14 cellular contexts compared by ENCODE assay signal in genomic region chr16:88276591-88276990, GRCh38.
A peak's percentile ranks its signal among the peaks of the same experiment; 100 is the strongest.
DNase-seq lines count a peak whose midpoint lies in the region; TF ChIP-seq lines count a peak whose summit lies in the region.
"Had no signal": no experiment of that assay in that cellular context is flagged by ENCODE, and none has a peak within 500 bp of the region (broad histone marks: within the 10 kb centered on the region; RNA-seq: fewer than 3 reads in every experiment).

No MANE protein-coding gene starts in this region.

- H3K4me1 ChIP-seq in H9 (ENCODE audit: insufficient read depth, low read length) (no peaks in the 10 kb centered on the region), Peyer's patch (no peaks in the 10 kb centered on the region), neuronal stem cell (ENCODE audit: control insufficient read depth in 2 of 2, insufficient read depth in 1 of 2, low read depth in 1 of 2, low read length in 2 of 2) (no peaks in the 10 kb centered on the region), spleen (no peaks in the 10 kb centered on the region), endodermal cell (ENCODE audit: control insufficient read depth, insufficient read depth, low read length) (no peaks in the 10 kb centered on the region), ascending aorta (no peaks in the 10 kb centered on the region)

- no peak overlapping the region for H3T11ph ChIP-seq in H9 (ENCODE audit: low read length)

- no peak overlapping the region for H3K4me3 ChIP-seq in Peyer's patch
- H3K4me3 ChIP-seq in neuronal stem cell (ENCODE audit: low read length in 2 of 2): no peak overlapping the region
- no peak overlapping the region for H3K4me3 ChIP-seq in spleen
- H3K4me3 ChIP-seq in endodermal cell (ENCODE audit: low read length): no peak overlapping the region
- no peak overlapping the region for H3K4me3 ChIP-seq in ascending aorta
- H3K4me3 ChIP-seq: GM23338 had no signal

- H3K14ac ChIP-seq in H9 (ENCODE audit: insufficient read depth, low read length) (no peak overlapping the region), neuronal stem cell (ENCODE audit: low read length) (no peak overlapping the region)

- H3K9me3 ChIP-seq in H9 (ENCODE audit: control insufficient read depth, low read depth, low read length) (no peaks in the 10 kb centered on the region), Peyer's patch (no peaks in the 10 kb centered on the region), neuronal stem cell (replicated peaks in 1 of 2; ENCODE audit: control insufficient read depth in 2 of 2, insufficient read depth in 1 of 2, low read depth in 1 of 2, low read length in 2 of 2) (peaks cover 11 to 22% of the 10 kb centered on the region in 2 donors), spleen (peaks cover 0 to 18% (median 0%) of the 10 kb centered on the region in 8 donors), endodermal cell (ENCODE audit: control insufficient read depth, low read length) (peaks cover 27% of the 10 kb centered on the region), ascending aorta (no peaks in the 10 kb centered on the region)

- no peak overlapping the region for H4K91ac ChIP-seq in H9 (ENCODE audit: insufficient read length, low read depth, low read length)
- no peak overlapping the region for H4K91ac ChIP-seq in neuronal stem cell (ENCODE audit: low read depth, low read length, poor library complexity)

- H3K4me2 ChIP-seq in H9 (ENCODE audit: insufficient read depth, insufficient read length, low read length) (no peak overlapping the region), neuronal stem cell (ENCODE audit: insufficient read depth, low read length, poor library complexity, severe bottlenecking) (no peak overlapping the region)
- H3K4me2 ChIP-seq: GM23338 had no signal

- H3K27me3 Mint-ChIP-seq in H9 (ENCODE audit: low read depth): no peaks in the 10 kb centered on the region; the same call in 1 of the 2 replicates
- H3K27me3 Mint-ChIP-seq in endodermal cell (ENCODE audit: insufficient read depth): no peaks in the 10 kb centered on the region

- no peak overlapping the region for H2BK15ac ChIP-seq in H9 (ENCODE audit: low read depth, low read length)
- peak overlapping the region; percentile 72 for H2BK15ac ChIP-seq in neuronal stem cell (ENCODE audit: low read length)

- H3K18ac ChIP-seq in H9 (ENCODE audit: insufficient read length, low read depth, low read length) (no peak overlapping the region), neuronal stem cell (ENCODE audit: low read length) (no peak overlapping the region)

- H3K4me3 Mint-ChIP-seq in H9 (no peak overlapping the region), endodermal cell (no peak overlapping the region)
- H3K4me3 Mint-ChIP-seq: B cell; CD4-positive, alpha-beta T cell; GM23338 had no signal

- no peaks in the 10 kb centered on the region for H3K23me2 ChIP-seq in H9 (ENCODE audit: insufficient read length, low read depth, low read length, poor library complexity, severe bottlenecking)

- intact Hi-C loops in spleen (cut with DNase I; ENCODE audit: low total_unique reads) (no loop called here), ascending aorta (cut with DNase I) (no loop called here)

- H2BK120ac ChIP-seq in H9 (ENCODE audit: low read depth, low read length, poor library complexity, severe bottlenecking) (no peak overlapping the region), neuronal stem cell (ENCODE audit: low read depth, low read length) (no peak overlapping the region)

- no peaks in the 10 kb centered on the region for H4K20me1 ChIP-seq in H9 (ENCODE audit: control insufficient read depth, insufficient read depth, insufficient read length)

- DNase-seq in H9 (no peak), Peyer's patch (peak in 2 of 3 donors; percentile 11 to 34), neuronal stem cell (ENCODE audit: low spot score) (no peak), spleen (peak; percentile 41), endodermal cell (no peak), DMS79 treated with DMSO at 0.1 percent for 48 hours (lab: John Stamatoyannopoulos, UW) (no peak), ascending aorta (ENCODE audit: low spot score in 2 of 2) (no peak)
- DNase-seq: C1 segment of cervical spinal cord; CD4-positive, alpha-beta T cell; DND-41; GDM1; H7 had no signal

- H3K36me3 Mint-ChIP-seq in H9 (ENCODE audit: insufficient read depth in 1 of 3, low read depth in 3 of 3): peaks cover 0 to 4% (median 0%) of the 10 kb centered on the region in 3 experiments; a peak in 1 of 7 replicates
- H3K36me3 Mint-ChIP-seq in endodermal cell (ENCODE audit: low read depth): no peaks in the 10 kb centered on the region

- TF ChIP-seq CTCF in H9 (conservative IDR thresholded peaks at IDR 0.05) (no peak), Peyer's patch (IDR thresholded peaks at IDR 0.05) (no peak), spleen (IDR thresholded peaks at IDR 0.05 in 8 of 11, conservative IDR thresholded peaks at IDR 0.05 in 3 of 11) (no peak), endodermal cell (conservative IDR thresholded peaks at IDR 0.05) (no peak), ascending aorta (IDR thresholded peaks at IDR 0.05) (no peak)

- H3K4ac ChIP-seq in H9 (ENCODE audit: low read depth, low read length) (no peak overlapping the region), neuronal stem cell (ENCODE audit: low read length) (peak overlapping the region; percentile 41)

- H2AK5ac ChIP-seq in H9 (ENCODE audit: insufficient read length, low read length) (no peak overlapping the region), neuronal stem cell (ENCODE audit: low read depth, low read length) (no peak overlapping the region)

- no peak for TF ChIP-seq POLR2A in Peyer's patch (IDR thresholded peaks at IDR 0.05)
- TF ChIP-seq POLR2A in spleen (IDR thresholded peaks at IDR 0.05): no peak

- no peaks in the 10 kb centered on the region for H3K79me1 ChIP-seq in H9 (ENCODE audit: insufficient read depth, low read depth, low read length, poor library complexity, severe bottlenecking)
- no peaks in the 10 kb centered on the region for H3K79me1 ChIP-seq in neuronal stem cell (ENCODE audit: low read depth, low read length)

- no peak overlapping the region for H2BK5ac ChIP-seq in H9 (ENCODE audit: insufficient read length, low read length)
- no peak overlapping the region for H2BK5ac ChIP-seq in neuronal stem cell (ENCODE audit: low read length)

- no peak overlapping the region for H2BK12ac ChIP-seq in H9 (ENCODE audit: insufficient read length, low read depth, low read length)
- H2BK12ac ChIP-seq in neuronal stem cell (ENCODE audit: low read length): no peak overlapping the region

- WGBS in H9 (ENCODE audit: extremely low coverage, insufficient read length, low lambda C conversion rate): no CpG with 5 or more reads among the region's 18 CpGs
- WGBS in neuronal stem cell (ENCODE audit: extremely low coverage in 2 of 2, insufficient read length in 2 of 2, insufficient replicate concordance in 1 of 2), 2 donors: no CpG with 5 or more reads among the region's 18 CpGs
- 88 to 96% (median 93%) methylated on average over 18 of the region's 18 CpGs for WGBS in spleen, 5 donors
- WGBS in endodermal cell (ENCODE audit: insufficient coverage in 1 of 2, insufficient read length in 1 of 2), 2 experiments: 93 to 95% methylated on average over 18 of the region's 18 CpGs

- H3K36me3 ChIP-seq in Peyer's patch: no peaks in the 10 kb centered on the region
- H3K36me3 ChIP-seq in neuronal stem cell (replicated peaks in 1 of 2; ENCODE audit: control insufficient read depth in 2 of 2, insufficient read depth in 2 of 2, low read length in 2 of 2): no peaks in the 10 kb centered on the region
- H3K36me3 ChIP-seq in spleen: no peaks in the 10 kb centered on the region
- H3K36me3 ChIP-seq in endodermal cell (ENCODE audit: control insufficient read depth, insufficient read depth, low read length): no peaks in the 10 kb centered on the region
- no peaks in the 10 kb centered on the region for H3K36me3 ChIP-seq in ascending aorta

- H3K56ac ChIP-seq in H9 (ENCODE audit: insufficient read length, low read depth, low read length): no peak overlapping the region

- H3K27me3 ChIP-seq in H9 (ENCODE audit: insufficient read depth, low read length) (no peaks in the 10 kb centered on the region), Peyer's patch (no peaks in the 10 kb centered on the region), neuronal stem cell (ENCODE audit: control insufficient read depth in 3 of 3, insufficient read depth in 3 of 3, low read depth in 1 of 3, low read length in 3 of 3) (no peaks in the 10 kb centered on the region), spleen (replicated peaks in 1 of 7) (no peaks in the 10 kb centered on the region), endodermal cell (ENCODE audit: control insufficient read depth, insufficient read depth, low read length, poor library complexity, severe bottlenecking) (no peaks in the 10 kb centered on the region), ascending aorta (no peaks in the 10 kb centered on the region)

- H3K27ac ChIP-seq in H9 (ENCODE audit: insufficient read length, low read depth, low read length) (no peak overlapping the region), Peyer's patch (no peak overlapping the region), neuronal stem cell (replicated peaks; ENCODE audit: low read length) (no peak overlapping the region), spleen (no peak overlapping the region), endodermal cell (ENCODE audit: low read depth, low read length) (no peak overlapping the region), ascending aorta (no peak overlapping the region)

- H3K4me1 Mint-ChIP-seq in H9 (no peaks in the 10 kb centered on the region), endodermal cell (no peaks in the 10 kb centered on the region)
- H3K4me1 Mint-ChIP-seq: B cell, GM23338 had no signal

- H4K8ac ChIP-seq in H9 (replicated peaks; ENCODE audit: insufficient read length, low read depth, low read length) (peak overlapping the region; percentile 69), neuronal stem cell (ENCODE audit: low read depth, low read length) (peak overlapping the region; percentile 76)

- H3K27ac Mint-ChIP-seq in H9 (no peak overlapping the region), endodermal cell (no peak overlapping the region)
- H3K27ac Mint-ChIP-seq: B cell; CD4-positive, alpha-beta T cell; GM23338 had no signal

- no peaks in the 10 kb centered on the region for H3K79me2 ChIP-seq in H9 (ENCODE audit: insufficient read depth, low read length)

- no peak overlapping the region for H3K23ac ChIP-seq in H9 (ENCODE audit: insufficient read length, low read depth, low read length)
- H3K23ac ChIP-seq in neuronal stem cell (ENCODE audit: low read depth, low read length, poor library complexity): no peak overlapping the region

- H3K9ac ChIP-seq in H9 (ENCODE audit: extremely low read depth, insufficient read length, low read length): no peak overlapping the region
- H3K9ac ChIP-seq in neuronal stem cell (ENCODE audit: low read depth, low read length, poor library complexity): peak overlapping the region; percentile 44
- H3K9ac ChIP-seq in endodermal cell (ENCODE audit: extremely low read depth, low read length, poor library complexity, severe bottlenecking): no peak overlapping the region

- no peak overlapping the region for H4K5ac ChIP-seq in H9 (ENCODE audit: insufficient read length, low read depth, low read length)

- H2AFZ ChIP-seq in H9 (ENCODE audit: low read length) (no peak overlapping the region), neuronal stem cell (ENCODE audit: low read length) (no peak overlapping the region)
- H2AFZ ChIP-seq: GM23338 had no signal

- H3K9me3 Mint-ChIP-seq in H9: peaks cover 18 to 20% of the 10 kb centered on the region in 2 experiments; a peak in 4 of 5 replicates
- peaks cover 32% of the 10 kb centered on the region for H3K9me3 Mint-ChIP-seq in endodermal cell
- H3K9me3 Mint-ChIP-seq: CD4-positive, alpha-beta T cell had no signal

- H2BK20ac ChIP-seq in H9 (ENCODE audit: low read depth, low read length, poor library complexity, severe bottlenecking): no peak overlapping the region

Comparison
In these comparisons a context has a peak if more than half of its experiments do, and no peak if none do; other contexts are left out.
1. DNase-seq: peak in Peyer's patch (2 of 3) and spleen (single experiment); none in H9 (single experiment), neuronal stem cell (single experiment), endodermal cell (single experiment), DMS79 treated with DMSO at 0.1 percent for 48 hours (single experiment) and ascending aorta (0 of 2).